26 cellular contexts compared by ENCODE assay signal in the genomic region with DNA sequence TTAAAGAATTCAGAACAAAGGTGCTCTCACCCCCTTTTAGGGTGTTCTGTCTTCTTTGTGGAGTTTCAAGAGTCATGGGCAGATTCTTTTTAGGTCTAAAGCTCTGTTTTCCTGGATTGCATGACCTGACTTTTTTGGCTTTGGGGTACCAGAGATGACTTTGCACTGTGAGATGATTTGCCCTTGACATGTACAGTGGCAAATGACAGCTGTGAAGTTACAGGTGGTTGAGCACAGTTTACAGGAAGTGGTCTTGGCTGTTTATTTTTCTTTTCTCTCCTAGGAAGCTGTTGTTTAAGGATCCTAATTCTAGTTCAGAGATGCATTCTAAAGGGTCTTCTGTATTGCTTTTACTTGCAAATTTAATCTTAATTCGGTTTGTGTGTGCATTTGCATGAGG.
A peak's percentile ranks its signal among the peaks of the same experiment; 100 is the strongest.
DNase-seq lines count a peak whose midpoint lies in the region; ATAC-seq and TF ChIP-seq lines count a peak whose summit lies in the region.
"Had no signal": no experiment of that assay in that cellular context is flagged by ENCODE, and none has a peak within 500 bp of the region (broad histone marks: within the 10 kb centered on the region; RNA-seq: fewer than 3 reads in every experiment).

No MANE protein-coding gene starts in this region.

- H3K4me3 Mint-ChIP-seq in GM23338 (no peak overlapping the region), IgD-negative memory B cell (peak overlapping the region; percentile 48 to 91 (median 78))
- H3K4me3 Mint-ChIP-seq in activated naive CD8-positive, alpha-beta T cell treated with anti-CD3 and anti-CD28 coated beads, Interleukin-2, amount 50 U/mL, for 24 hours, result no peak overlapping the region
- H3K4me3 Mint-ChIP-seq: activated CD4-positive, alpha-beta T cell treated with anti-CD3 and anti-CD28 coated beads, Interleukin-2, amount 10 ng/mL, durations not matched to agents 7 days and 5 days; activated naive CD4-positive, alpha-beta T cell treated with anti-CD3 and anti-CD28 coated beads, Interleukin-2, amount 10 ng/mL, durations not matched to agents 7 days and 5 days; H9; T-helper 2 cell treated with Interferon-gamma antibody and Interleukin-4, amounts not matched to agents 5 μg/mL and 100 μg/mL, for 36 hours had no signal

- H3K36me3 ChIP-seq in DOHH2 (ENCODE audit: control insufficient read depth, low read length) (peaks cover 11% of the 10 kb centered on the region), GM23338 (ENCODE audit: insufficient read depth) (peaks cover 13% of the 10 kb centered on the region; the same call in 1 of the 2 replicates)
- H3K36me3 ChIP-seq: neutrophil, right atrium auricular region, SJSA1, vagina had no signal

- H3K27me3 ChIP-seq in DOHH2 (ENCODE audit: control insufficient read depth, low read length) (no peaks in the 10 kb centered on the region), GM23338 (ENCODE audit: insufficient read depth) (no peaks in the 10 kb centered on the region)
- H3K27me3 ChIP-seq: body of pancreas, neutrophil, right atrium auricular region, SJSA1, vagina had no signal

- H3K9me2 ChIP-seq in DOHH2 (replicated peaks; ENCODE audit: control insufficient read depth, low read length) (no peaks in the 10 kb centered on the region), GM23338 (ENCODE audit: insufficient read depth) (no peaks in the 10 kb centered on the region)

- TF ChIP-seq CTCF in DOHH2 (IDR thresholded peaks at IDR 0.05; ENCODE audit: low read depth, low read length, poor library complexity, severe bottlenecking), result no peak
- no peak for TF ChIP-seq CTCF in GM23338 (conservative IDR thresholded peaks at IDR 0.05; ENCODE audit: low read depth in 2 of 2)

- H3K27ac ChIP-seq in DOHH2 (ENCODE audit: low read depth, low read length), result peak overlapping the region; percentile 83
- H3K27ac ChIP-seq in GM23338 (ENCODE audit: low read depth), result 0 out of 2 replicates have a peak overlapping the region, but pooled peaks have one; percentile 32
- H3K27ac ChIP-seq: body of pancreas, C4-2B, foreskin keratinocyte, KMS-11, neutrophil, right atrium auricular region, SJSA1, vagina had no signal

- peak; percentile 63 for ATAC-seq in GM19324 (IDR thresholded peaks at IDR 0.05; ENCODE audit: low FRiP score, unreplicated experiment)
- ATAC-seq in GM23338, result no peak
- no peak for ATAC-seq in GM18505 (IDR thresholded peaks at IDR 0.05; ENCODE audit: unreplicated experiment)
- ATAC-seq in activated naive CD8-positive, alpha-beta T cell treated with anti-CD3 and anti-CD28 coated beads, Interleukin-2, amount 50 U/mL, for 24 hours, result no peak
- no peak for ATAC-seq in HG03196 (IDR thresholded peaks at IDR 0.05; ENCODE audit: unreplicated experiment)
- ATAC-seq: body of pancreas, foreskin keratinocyte, left colon, mucosa of descending colon had no signal

- no peaks in the 10 kb centered on the region for H4K20me1 ChIP-seq in DOHH2 (ENCODE audit: control insufficient read depth, insufficient read depth, low read depth, low read length)
- no peaks in the 10 kb centered on the region for H4K20me1 ChIP-seq in GM23338 (replicated peaks; ENCODE audit: insufficient read depth)

- H3K4me2 ChIP-seq in DOHH2 (ENCODE audit: low read length) (peak overlapping the region; percentile 68), GM23338 (peak overlapping the region; percentile 32; the same call in 1 of the 2 replicates)
- H3K4me2 ChIP-seq: KMS-11 had no signal

- H3K4me1 ChIP-seq in DOHH2 (ENCODE audit: control insufficient read depth, low read length), result peaks cover 55% of the 10 kb centered on the region
- peaks cover 11% of the 10 kb centered on the region; the same call in 1 of the 2 replicates for H3K4me1 ChIP-seq in GM23338 (ENCODE audit: insufficient read depth)
- H3K4me1 ChIP-seq: body of pancreas, vagina had no signal

- H3K79me2 ChIP-seq in DOHH2 (ENCODE audit: control insufficient read depth, low read length) (no peaks in the 10 kb centered on the region), GM23338 (replicated peaks; ENCODE audit: insufficient read depth) (no peaks in the 10 kb centered on the region)

- DNase-seq in GM23338 (ENCODE audit: low spot score) (no peak), NCI-H748 treated with DMSO at 0.1 percent for 48 hours (lab: John Stamatoyannopoulos, UW) (no peak)
- no peak for DNase-seq in activated naive CD8-positive, alpha-beta T cell treated with anti-CD3 and anti-CD28 coated beads, Interleukin-2, amount 50 U/mL, for 24 hours
- DNase-seq: activated CD4-positive, alpha-beta T cell treated with anti-CD3 and anti-CD28 coated beads, Interleukin-2, amount 10 ng/mL, durations not matched to agents 7 days and 5 days; activated naive CD4-positive, alpha-beta T cell treated with anti-CD3 and anti-CD28 coated beads, Interleukin-2, amount 10 ng/mL, durations not matched to agents 7 days and 5 days; activated T-cell treated with anti-CD3 and anti-CD28 coated beads for 4 hours; body of pancreas; cortex of kidney; foreskin keratinocyte; H9; left colon; mucosa of descending colon; NCI-H1436; NCI-H2227 treated with DMSO at 0.1 percent for 48 hours had no signal

- TF ChIP-seq POLR2A in GM18505 (IDR thresholded peaks at IDR 0.05; ENCODE audit: borderline replicate concordance, extremely low read depth, insufficient read depth, insufficient read length), result no peak

- peaks cover 27% of the 10 kb centered on the region for H3K9me3 ChIP-seq in DOHH2 (ENCODE audit: control insufficient read depth, insufficient read depth, low read length)
- H3K9me3 ChIP-seq: body of pancreas, neutrophil, vagina had no signal

- H3K36me3 Mint-ChIP-seq in GM23338 (ENCODE audit: low read depth), result peaks cover 27% of the 10 kb centered on the region
- no peaks in the 10 kb centered on the region for H3K36me3 Mint-ChIP-seq in IgD-negative memory B cell
- peaks cover 3% of the 10 kb centered on the region for H3K36me3 Mint-ChIP-seq in activated naive CD8-positive, alpha-beta T cell treated with anti-CD3 and anti-CD28 coated beads, Interleukin-2, amount 50 U/mL, for 24 hours (ENCODE audit: low read depth)

- peaks cover 48% of the 10 kb centered on the region for H3K9me3 Mint-ChIP-seq in GM23338
- peaks cover 0 to 2% (median 1%) of the 10 kb centered on the region in 3 donors for H3K9me3 Mint-ChIP-seq in IgD-negative memory B cell
- peaks cover 10% of the 10 kb centered on the region for H3K9me3 Mint-ChIP-seq in activated naive CD8-positive, alpha-beta T cell treated with anti-CD3 and anti-CD28 coated beads, Interleukin-2, amount 50 U/mL, for 24 hours

- H3K4me3 ChIP-seq in DOHH2 (ENCODE audit: low read length) (peak overlapping the region; percentile 59), GM23338 (no peak overlapping the region)
- H3K4me3 ChIP-seq: body of pancreas, mucosa of descending colon, right atrium auricular region, SJSA1, vagina had no signal

- H2AFZ ChIP-seq in GM23338, result no peak overlapping the region

- H3K27me3 Mint-ChIP-seq in GM23338 (ENCODE audit: insufficient read depth, low read depth, poor library complexity) (no peaks in the 10 kb centered on the region), IgD-negative memory B cell (peaks cover 2% of the 10 kb centered on the region)
- peaks cover 10% of the 10 kb centered on the region for H3K27me3 Mint-ChIP-seq in activated naive CD8-positive, alpha-beta T cell treated with anti-CD3 and anti-CD28 coated beads, Interleukin-2, amount 50 U/mL, for 24 hours
- H3K27me3 Mint-ChIP-seq: activated naive CD4-positive, alpha-beta T cell treated with anti-CD3 and anti-CD28 coated beads, Interleukin-2, amount 10 ng/mL, durations not matched to agents 7 days and 5 days had no signal

- H3K4me1 Mint-ChIP-seq in GM23338 (no peaks in the 10 kb centered on the region), IgD-negative memory B cell (peaks cover 12 to 22% (median 16%) of the 10 kb centered on the region in 3 donors)
- no peaks in the 10 kb centered on the region for H3K4me1 Mint-ChIP-seq in activated naive CD8-positive, alpha-beta T cell treated with anti-CD3 and anti-CD28 coated beads, Interleukin-2, amount 50 U/mL, for 24 hours
- H3K4me1 Mint-ChIP-seq: activated naive CD4-positive, alpha-beta T cell treated with anti-CD3 and anti-CD28 coated beads, Interleukin-2, amount 10 ng/mL, durations not matched to agents 7 days and 5 days; H9 had no signal

- H3K27ac Mint-ChIP-seq in GM23338 (no peak overlapping the region), IgD-negative memory B cell (peak overlapping the region in 1 of 3 donors; percentile 83)
- H3K27ac Mint-ChIP-seq in activated naive CD8-positive, alpha-beta T cell treated with anti-CD3 and anti-CD28 coated beads, Interleukin-2, amount 50 U/mL, for 24 hours, result no peak overlapping the region
- H3K27ac Mint-ChIP-seq: activated CD4-positive, alpha-beta T cell treated with anti-CD3 and anti-CD28 coated beads, Interleukin-2, amount 10 ng/mL, durations not matched to agents 7 days and 5 days; activated naive CD4-positive, alpha-beta T cell treated with anti-CD3 and anti-CD28 coated beads, Interleukin-2, amount 10 ng/mL, durations not matched to agents 7 days and 5 days; H9; T-helper 2 cell treated with Interferon-gamma antibody and Interleukin-4, amounts not matched to agents 5 μg/mL and 100 μg/mL, for 36 hours had no signal

- H3F3A ChIP-seq in DOHH2 (ENCODE audit: control insufficient read depth, insufficient read depth) (peaks cover 10% of the 10 kb centered on the region; the same call in 1 of the 2 replicates), GM23338 (replicated peaks; ENCODE audit: low read depth) (no peaks in the 10 kb centered on the region)

Comparison
In these comparisons a context has a peak if more than half of its experiments do, and no peak if none do; other contexts are left out.
1. H3K4me3 Mint-ChIP-seq: peak in IgD-negative memory B cell (4 of 4); none in GM23338 (single experiment) and activated naive CD8-positive, alpha-beta T cell treated with anti-CD3 and anti-CD28 coated beads, Interleukin-2, amount 50 U/mL, for 24 hours (single experiment).